ENCODE assay signal across 11 cellular contexts in genomic region chr11:31816467-31817053, GRCh38. TPM values are rescaled to one million over a fixed set of nuclear protein-coding genes. Genes with fewer than 3 reads are reported as not detected.
DNase-seq lines count a peak whose midpoint lies in the region; ATAC-seq and TF ChIP-seq lines count a peak whose summit lies in the region.
"Had no signal": no experiment of that assay in that cellular context is flagged by ENCODE, and none has a peak within 500 bp of the region (broad histone marks: within the 10 kb centered on the region; RNA-seq: fewer than 3 reads in every experiment).

No MANE protein-coding gene starts in this region.

- peak overlapping the region; percentile 50 for H3K4me3 Mint-ChIP-seq in osteocyte (ENCODE audit: unreplicated experiment)

- no peak for ATAC-seq in HG03565 (IDR thresholded peaks at IDR 0.05; ENCODE audit: unreplicated experiment)

- no peak for TF ChIP-seq CTCF in osteocyte (IDR thresholded peaks at IDR 0.05)

- H3K36me3 Mint-ChIP-seq in osteocyte (ENCODE audit: unreplicated experiment) = no peaks in the 10 kb centered on the region

- TF ChIP-seq EP300 in Ishikawa (IDR thresholded peaks at IDR 0.05; ENCODE audit: borderline replicate concordance) = no peak

- peaks cover 38% of the 10 kb centered on the region for H3K4me1 Mint-ChIP-seq in osteocyte (ENCODE audit: unreplicated experiment)

- DNase-seq in DMS114 treated with DMSO at 0.1 percent for 48 hours (lab: John Stamatoyannopoulos, UW; ENCODE audit: unreplicated experiment) (peak; percentile 88), ecto neural progenitor cell (ENCODE audit: low spot score) (peak; percentile 56), osteocyte (ENCODE audit: extremely low spot score, unreplicated experiment) (peak; percentile 78), T-helper 9 cell (no peak), DMS153 (lab: John Stamatoyannopoulos, UW) (no peak)
- no peak for DNase-seq in stimulated activated CD4-positive, alpha-beta T cell treated with anti-CD3 and anti-CD28 coated beads, Interleukin-12 subunit alpha, Interleukin-12 subunit beta, amount 100 ng/mL, for 4 hours
- DNase-seq: midbrain; SHP77 treated with DMSO at 0.1 percent for 48 hours; stimulated activated naive CD4-positive, alpha-beta T cell treated with Interleukin-2 at 50 U/mL for 16 hours had no signal

- TF ChIP-seq RAD21 in Ishikawa (IDR thresholded peaks at IDR 0.05; ENCODE audit: low read depth) = no peak

- H3K27me3 Mint-ChIP-seq in osteocyte (ENCODE audit: unreplicated experiment) = peaks cover 74% of the 10 kb centered on the region

- no peak overlapping the region for H3K27ac Mint-ChIP-seq in osteocyte (ENCODE audit: unreplicated experiment)

- no peaks in the 10 kb centered on the region for H3K9me3 Mint-ChIP-seq in osteocyte (ENCODE audit: unreplicated experiment)

TF ChIP-seq in Ishikawa, 13 proteins besides CTCF, POLR2A, EP300 and RAD21:
- 0 out of 2 replicates have a peak, but pooled peaks have one; percentile 2 for TF ChIP-seq ZBTB7A (IDR thresholded peaks at IDR 0.05; ENCODE audit: low read depth)
- TF ChIP-seq REST (IDR thresholded peaks at IDR 0.05; ENCODE audit: low read depth) = no peak
- TF ChIP-seq TCF12 (IDR thresholded peaks at IDR 0.05; ENCODE audit: low read depth) = peak; percentile 47; the same call in 1 of the 2 replicates
- 0 out of 2 replicates have a peak, but pooled peaks have one; percentile 16 for TF ChIP-seq NFIC (IDR thresholded peaks at IDR 0.05)

RNA-seq across cellular contexts. Expression of gene PAX6, which starts 5.4 kb away (rescaled TPM):
- not detected in 2 replicates for total RNA-seq in osteocyte

Comparison
In these comparisons a context has a peak if more than half of its experiments do, and no peak if none do; other contexts are left out.
1. DNase-seq: peak in DMS114 treated with DMSO at 0.1 percent for 48 hours (single experiment), ecto neural progenitor cell (single experiment) and osteocyte (single experiment); none in T-helper 9 cell (single experiment), stimulated activated CD4-positive, alpha-beta T cell treated with anti-CD3 and anti-CD28 coated beads, Interleukin-12 subunit alpha, Interleukin-12 subunit beta, amount 100 ng/mL, for 4 hours (single experiment) and DMS153 (single experiment).